In the genomic region with DNA sequence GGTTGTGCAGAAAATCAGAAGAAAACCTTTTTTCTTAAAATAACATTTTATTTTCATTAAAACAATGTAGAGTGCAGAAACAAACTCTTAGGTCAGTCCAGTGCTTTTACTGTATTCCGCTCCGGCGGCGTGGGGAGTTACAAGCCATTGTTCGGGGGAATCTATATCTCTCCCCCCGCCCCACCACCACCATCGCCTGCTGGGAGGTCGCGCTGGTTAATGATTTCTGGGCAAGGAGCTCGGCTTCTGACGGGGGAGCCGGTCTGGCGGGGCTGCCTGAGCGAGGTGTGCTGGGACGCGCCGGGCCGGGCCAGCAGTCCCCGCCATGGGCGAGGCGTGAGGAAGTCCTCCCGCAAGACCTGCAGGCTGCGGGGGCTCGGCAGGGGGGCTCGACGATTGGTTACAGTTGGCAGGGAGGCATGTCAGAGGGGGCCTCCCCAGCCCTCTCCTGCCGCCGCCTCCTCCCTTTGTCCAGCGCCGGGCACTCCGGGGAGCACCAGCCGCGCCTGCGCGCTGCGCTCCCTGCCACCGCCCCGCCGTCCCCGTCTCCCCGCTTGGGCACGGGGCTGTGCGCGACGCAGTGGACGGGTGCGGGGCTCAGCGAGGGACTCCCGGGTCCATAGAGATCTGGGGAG, we compare ENCODE assay signal across 8 cellular contexts. TPM values are rescaled to one million over a fixed set of nuclear protein-coding genes. Genes with fewer than 3 reads are reported as not detected.
DNase-seq lines count a peak whose midpoint lies in the region; ATAC-seq and TF ChIP-seq lines count a peak whose summit lies in the region.

No MANE protein-coding gene starts in this region.

- peak overlapping the region; percentile 91 for H3K9ac ChIP-seq in PC-3 (ENCODE audit: low read length)

- H3K4me1 ChIP-seq in PC-3 (ENCODE audit: insufficient read depth, low read length), result peaks cover 34% of the 10 kb centered on the region
- H3K4me1 ChIP-seq in urinary bladder (ENCODE audit: insufficient read depth), result no peaks in the 10 kb centered on the region

- CTCF ChIA-PET in PC-3 (lab: Charles Lee), result interaction anchor here (0.6 kb wide), 1 partner anchor 125 kb away, joined by 3 read pairs; no protein-coding TSS in a partner anchor
- CTCF ChIA-PET in activated naive CD4-positive, alpha-beta T cell treated with anti-CD3 and anti-CD28 coated beads, Interleukin-2, amount 10 ng/mL, durations not matched to agents 7 days and 5 days (lab: Charles Lee), result interaction anchor here (1.6 to 4.0 kb wide), 5 partner anchors 108 to 336 kb away, joined by 4 to 32 read pairs (median 16); no protein-coding TSS in a partner anchor

- H3K27me3 Mint-ChIP-seq in activated naive CD4-positive, alpha-beta T cell treated with anti-CD3 and anti-CD28 coated beads, Interleukin-2, amount 10 ng/mL, durations not matched to agents 7 days and 5 days, result peaks cover 7% of the 10 kb centered on the region
- H3K27me3 Mint-ChIP-seq in neural crest cell (ENCODE audit: low read depth), result peaks cover 4% of the 10 kb centered on the region

- peak overlapping the region; percentile 86 for H3K4me2 ChIP-seq in PC-3 (ENCODE audit: low read length)

- H3K9me2 ChIP-seq in PC-3 (replicated peaks; ENCODE audit: low read length), result no peaks in the 10 kb centered on the region

- peak overlapping the region; percentile 99 for H3K4me3 Mint-ChIP-seq in activated naive CD4-positive, alpha-beta T cell treated with anti-CD3 and anti-CD28 coated beads, Interleukin-2, amount 10 ng/mL, durations not matched to agents 7 days and 5 days
- peak overlapping the region; percentile 95 for H3K4me3 Mint-ChIP-seq in neural crest cell

- ATAC-seq in HG02885 (IDR thresholded peaks at IDR 0.05; ENCODE audit: poor library complexity, unreplicated experiment) (peak; percentile 19), PC-3 (peak; percentile 38), GM21528 (IDR thresholded peaks at IDR 0.05; ENCODE audit: low FRiP score, unreplicated experiment) (no peak)

- DNase-seq in Daoy (ENCODE audit: low read depth) (peak; percentile 88), PC-3 (peak; percentile 67), germinal center (ENCODE audit: low spot score) (peak; percentile 60), neural crest cell (ENCODE audit: low read depth, low spot score) (peak; percentile 80)
- DNase-seq in activated naive CD4-positive, alpha-beta T cell treated with anti-CD3 and anti-CD28 coated beads, Interleukin-2, amount 10 ng/mL, durations not matched to agents 7 days and 5 days, result no peak

- H3K36me3 Mint-ChIP-seq in activated naive CD4-positive, alpha-beta T cell treated with anti-CD3 and anti-CD28 coated beads, Interleukin-2, amount 10 ng/mL, durations not matched to agents 7 days and 5 days, result peaks cover 30% of the 10 kb centered on the region
- peaks cover 24% of the 10 kb centered on the region for H3K36me3 Mint-ChIP-seq in neural crest cell (ENCODE audit: low read depth)

- peaks cover 37% of the 10 kb centered on the region for H4K20me1 ChIP-seq in PC-3 (ENCODE audit: low read length)

- peak overlapping the region; percentile 97 for H3K27ac Mint-ChIP-seq in activated naive CD4-positive, alpha-beta T cell treated with anti-CD3 and anti-CD28 coated beads, Interleukin-2, amount 10 ng/mL, durations not matched to agents 7 days and 5 days
- H3K27ac Mint-ChIP-seq in neural crest cell (ENCODE audit: unreplicated experiment), result peak overlapping the region; percentile 95

- peaks cover 4% of the 10 kb centered on the region for H3F3A ChIP-seq in PC-3 (ENCODE audit: low read length, unreplicated experiment)

- POLR2A ChIA-PET in PC-3 (lab: Charles Lee; ENCODE audit: unreplicated experiment), result interaction anchor here (0.6 to 1.2 kb wide), 9 partner anchors 40 to 1019 kb away, joined by 3 to 10 read pairs (median 4); no protein-coding TSS in a partner anchor

- peak overlapping the region; percentile 77 for H3K4me3 ChIP-seq in PC-3 (ENCODE audit: low read length)
- peak overlapping the region; percentile 53 for H3K4me3 ChIP-seq in urinary bladder (ENCODE audit: low read depth, low read length)

- H3K4me1 Mint-ChIP-seq in activated naive CD4-positive, alpha-beta T cell treated with anti-CD3 and anti-CD28 coated beads, Interleukin-2, amount 10 ng/mL, durations not matched to agents 7 days and 5 days, result peaks cover 49% of the 10 kb centered on the region
- H3K4me1 Mint-ChIP-seq in neural crest cell, result peaks cover 56% of the 10 kb centered on the region

- TF ChIP-seq CTCF in PC-3 (conservative IDR thresholded peaks at IDR 0.05; ENCODE audit: low read depth, low read length) (no peak), neural crest cell (conservative IDR thresholded peaks at IDR 0.05) (no peak)

- intact Hi-C loops in PC-3 (cut with micrococcal nuclease), result loop anchor here (2.0 kb wide), 4 partner anchors 63 to 171 kb away; a partner anchor contains a TSS

- H3K79me2 ChIP-seq in PC-3 (ENCODE audit: low read length), result peaks cover 55% of the 10 kb centered on the region

- BruUV-seq in PC-3 (replicated peaks; lab: Mats Ljungman, UMichigan), result no TSS peak

- H3K27me3 ChIP-seq in PC-3 (ENCODE audit: low read length), result no peaks in the 10 kb centered on the region

- H3K9me3 ChIP-seq in PC-3 (ENCODE audit: low read length), result no peaks in the 10 kb centered on the region

- H3K27ac ChIP-seq in PC-3 (ENCODE audit: low read length) (peak overlapping the region; percentile 93), urinary bladder (ENCODE audit: low read depth) (peak overlapping the region; percentile 91)

- peaks cover 27% of the 10 kb centered on the region for H3K36me3 ChIP-seq in PC-3 (ENCODE audit: low read depth, low read length)
- no peaks in the 10 kb centered on the region for H3K36me3 ChIP-seq in urinary bladder (ENCODE audit: insufficient read depth)

- no peaks in the 10 kb centered on the region for H3K9me3 Mint-ChIP-seq in activated naive CD4-positive, alpha-beta T cell treated with anti-CD3 and anti-CD28 coated beads, Interleukin-2, amount 10 ng/mL, durations not matched to agents 7 days and 5 days
- no peaks in the 10 kb centered on the region for H3K9me3 Mint-ChIP-seq in neural crest cell

- H2AFZ ChIP-seq in PC-3 (ENCODE audit: low read length), result peak overlapping the region; percentile 87

- WGBS in urinary bladder, result under 1% methylated on average over 47 of the region's 49 CpGs

RNA-seq across cellular contexts. Expression of a gene that starts 1.0 kb away (rescaled TPM):
- total RNA-seq in Daoy (2014; rRNA removed; shearing (Covaris generic)), result 72.9 and 94.7 TPM in 2 replicates
- 184 and 244 TPM in 2 replicates for total RNA-seq in PC-3 (2014; rRNA removed)
- 109 and 112 TPM in 2 replicates for total RNA-seq in neural crest cell
- total RNA-seq in urinary bladder, result 77.1 TPM
- 66.1 TPM for polyA plus RNA-seq in urinary bladder
